Comparison of ENCODE assay signal across 20 cellular contexts in genomic region chr18:36650906-36651305, GRCh38.
DNase-seq lines count a peak whose midpoint lies in the region; ATAC-seq, FAIRE-seq and TF ChIP-seq lines count a peak whose summit lies in the region.
"Had no signal": no experiment of that assay in that cellular context is flagged by ENCODE, and none has a peak within 500 bp of the region (broad histone marks: within the 10 kb centered on the region; RNA-seq: fewer than 3 reads in every experiment).

No MANE protein-coding gene starts in this region.

- peaks cover 5% of the 10 kb centered on the region for H3K4me1 Mint-ChIP-seq in chondrocyte (ENCODE audit: low read depth)

- peak; percentile 59 for ATAC-seq in GM19397 (IDR thresholded peaks at IDR 0.05; ENCODE audit: unreplicated experiment)
- ATAC-seq in HG02763 (IDR thresholded peaks at IDR 0.05; ENCODE audit: unreplicated experiment) = peak; percentile 48
- peak; percentile 81 for ATAC-seq in HG03457 (IDR thresholded peaks at IDR 0.05; ENCODE audit: unreplicated experiment)
- ATAC-seq: A549, body of pancreas, heart right ventricle had no signal

- DNase-seq in GM18507 (ENCODE audit: extremely low spot score, insufficient read length, low read depth) (no peak), chondrocyte (ENCODE audit: low spot score) (no peak), glomerular visceral epithelial cell (ENCODE audit: extremely low spot score) (no peak), putamen (ENCODE audit: low spot score) (no peak), T-helper 9 cell (no peak)
- DNase-seq: activated CD4-positive, alpha-beta T cell treated with anti-CD3 and anti-CD28 coated beads, Interleukin-2, amount 50 U/mL, for 1 hour; activated naive CD4-positive, alpha-beta T cell treated with anti-CD3 and anti-CD28 coated beads, Interleukin-2, amount 50 U/mL, for 16 hours; body of pancreas; DMS53; heart right ventricle; Karpas-422; Peyer's patch had no signal

- FAIRE-seq in GM18507 (lab: Jason Lieb, UNC) = peak; percentile 85
- FAIRE-seq: A549, islet of Langerhans, TTC549, urothelium cell line had no signal

- TF ChIP-seq CTCF in chondrocyte (IDR thresholded peaks at IDR 0.05) = no peak

- H3K4me3 Mint-ChIP-seq in chondrocyte (ENCODE audit: unreplicated experiment) = no peak overlapping the region
- H3K4me3 Mint-ChIP-seq: GM23338 had no signal

- no peak overlapping the region for H3K27ac Mint-ChIP-seq in chondrocyte (ENCODE audit: unreplicated experiment)
- H3K27ac Mint-ChIP-seq: GM23338 had no signal

- H3K9me3 Mint-ChIP-seq in chondrocyte (ENCODE audit: low read depth) = no peaks in the 10 kb centered on the region
- H3K9me3 Mint-ChIP-seq: GM23338 had no signal

- peaks cover 2% of the 10 kb centered on the region for H3K36me3 Mint-ChIP-seq in chondrocyte (ENCODE audit: low read depth)

- peaks cover 9% of the 10 kb centered on the region for H3K27me3 Mint-ChIP-seq in chondrocyte (ENCODE audit: low read depth)
